In genomic region chr9:93467462-93467861, GRCh38 we compare ENCODE assay signal across 10 cellular contexts. TPM values are rescaled to one million over a fixed set of nuclear protein-coding genes. Genes with fewer than 3 reads are reported as not detected.
A peak's percentile ranks its signal among the peaks of the same experiment; 100 is the strongest.
DNase-seq lines count a peak whose midpoint lies in the region; ATAC-seq and TF ChIP-seq lines count a peak whose summit lies in the region.
"Had no signal": no experiment of that assay in that cellular context is flagged by ENCODE, and none has a peak within 500 bp of the region (broad histone marks: within the 10 kb centered on the region; RNA-seq: fewer than 3 reads in every experiment).

No MANE protein-coding gene starts in this region.

- DNase-seq in MCF 10A (ENCODE audit: unreplicated experiment) (no peak), breast epithelium (ENCODE audit: low spot score in 2 of 2) (no peak), PC-9 (no peak), epithelial cell of proximal tubule (ENCODE audit: low read depth) (no peak), transverse colon (peak; percentile 63), NCI-H446 treated with DMSO at 0.1 percent for 48 hours (lab: John Stamatoyannopoulos, UW) (no peak)
- DNase-seq: GOT3, NCI-H2081 treated with DMSO at 0.1 percent for 48 hours had no signal

- peaks cover 9% of the 10 kb centered on the region for H3F3A ChIP-seq in PC-9 (ENCODE audit: insufficient read depth, low read depth)

- TF ChIP-seq POLR2A in breast epithelium (IDR thresholded peaks at IDR 0.05) (no peak), transverse colon (IDR thresholded peaks at IDR 0.05) (no peak)

- no peaks in the 10 kb centered on the region for H3K9me3 Mint-ChIP-seq in MCF 10A (ENCODE audit: unreplicated experiment)

- H3K27ac ChIP-seq in breast epithelium (no peak overlapping the region), PC-9 (peak overlapping the region; percentile 9; the same call in 1 of the 2 replicates), transverse colon (peak overlapping the region; percentile 87 to 91 (median 88))

- whole genome bisulfite sequencing in transverse colon (ENCODE audit: low coverage in 1 of 2), 2 donors: 41 to 49% methylated on average over 3 of the region's 3 CpGs

- H3K9me2 ChIP-seq in PC-9 (ENCODE audit: insufficient read depth): no peaks in the 10 kb centered on the region

- H3K27ac Mint-ChIP-seq in MCF 10A (ENCODE audit: low read depth, unreplicated experiment): peak overlapping the region; percentile 78

- no peak for TF ChIP-seq EP300 in transverse colon (IDR thresholded peaks at IDR 0.05; ENCODE audit: low read depth)

- CTCF ChIA-PET in MCF 10A (lab: Yijun Ruan, JAX) (interaction anchor here (1.7 kb wide), 1 partner anchor 99 kb away, joined by 4 read pairs; no protein-coding TSS in a partner anchor), PC-9 (lab: Charles Lee) (no interaction called here)

- no peak for TF ChIP-seq CTCF in MCF 10A (IDR thresholded peaks at IDR 0.05; ENCODE audit: unreplicated experiment)
- TF ChIP-seq CTCF in breast epithelium (IDR thresholded peaks at IDR 0.05): no peak
- no peak for TF ChIP-seq CTCF in PC-9 (conservative IDR thresholded peaks at IDR 0.05)
- TF ChIP-seq CTCF in epithelial cell of proximal tubule (conservative IDR thresholded peaks at IDR 0.05; ENCODE audit: low read depth, low read length): no peak
- no peak for TF ChIP-seq CTCF in transverse colon (IDR thresholded peaks at IDR 0.05)

- H3K4me2 ChIP-seq in PC-9: peak overlapping the region; percentile 8; the same call in 1 of the 2 replicates

- H3K79me2 ChIP-seq in PC-9 (ENCODE audit: low read depth): peaks cover 100% of the 10 kb centered on the region

- in situ Hi-C loops in transverse colon (cut with MboI; ENCODE audit: low pct_ligation_motif_present in 1 of 4, low pct_unique_long_range_greater_than_20kb in 1 of 4, low sequenced_read_pairs in 3 of 4): no loop called here

- H3K9me3 ChIP-seq in breast epithelium: no peaks in the 10 kb centered on the region
- H3K9me3 ChIP-seq in PC-9 (ENCODE audit: insufficient read depth, low read depth): no peaks in the 10 kb centered on the region
- no peaks in the 10 kb centered on the region for H3K9me3 ChIP-seq in transverse colon

- H3K36me3 Mint-ChIP-seq in MCF 10A (ENCODE audit: insufficient read depth, unreplicated experiment): peaks cover 23% of the 10 kb centered on the region

- peaks cover 5% of the 10 kb centered on the region; the same call in 1 of the 2 replicates for H4K20me1 ChIP-seq in PC-9 (ENCODE audit: insufficient read depth)

- H3K4me3 ChIP-seq in breast epithelium: no peak overlapping the region
- no peak overlapping the region for H3K4me3 ChIP-seq in PC-9
- H3K4me3 ChIP-seq in epithelial cell of proximal tubule (ENCODE audit: low read depth, low read length): peak overlapping the region; percentile 27
- peak overlapping the region in 1 of 4 donors; percentile 35 for H3K4me3 ChIP-seq in transverse colon

- intact Hi-C loops in MCF 10A (cut with micrococcal nuclease): no loop called here
- intact Hi-C loops in breast epithelium (cut with DNase I; ENCODE audit: low total_unique reads): no loop called here
- intact Hi-C loops in PC-9 (cut with micrococcal nuclease; ENCODE audit: unreplicated experiment): no loop called here
- intact Hi-C loops in transverse colon (cut with DNase I; ENCODE audit: low total_unique reads): no loop called here

- H3K27me3 ChIP-seq in breast epithelium: no peaks in the 10 kb centered on the region
- H3K27me3 ChIP-seq in PC-9 (ENCODE audit: insufficient read depth, low read depth): no peaks in the 10 kb centered on the region
- no peaks in the 10 kb centered on the region for H3K27me3 ChIP-seq in transverse colon

- H3K4me3 Mint-ChIP-seq in MCF 10A (ENCODE audit: unreplicated experiment): peak overlapping the region; percentile 49

- no peak overlapping the region for H2AFZ ChIP-seq in PC-9

- H3K27me3 Mint-ChIP-seq in MCF 10A (ENCODE audit: insufficient read depth, unreplicated experiment): no peaks in the 10 kb centered on the region

- POLR2A ChIA-PET in MCF 10A (lab: Yijun Ruan, JAX): interaction anchor here (0.8 to 1.4 kb wide), 2 partner anchors 11 kb away, joined by 3 to 4 read pairs; no protein-coding TSS in a partner anchor
- POLR2A ChIA-PET in PC-9 (lab: Charles Lee; ENCODE audit: unreplicated experiment): interaction anchor here (0.7 kb wide), 1 partner anchor 1138 kb away, joined by 3 read pairs; no protein-coding TSS in a partner anchor

- H3K4me1 ChIP-seq in breast epithelium: peaks cover 0 to 26% of the 10 kb centered on the region in 2 donors
- peaks cover 21% of the 10 kb centered on the region for H3K4me1 ChIP-seq in PC-9 (replicated peaks; ENCODE audit: insufficient read depth)
- peaks cover 35 to 99% (median 74%) of the 10 kb centered on the region in 4 donors for H3K4me1 ChIP-seq in transverse colon

- BruUV-seq in MCF 10A (replicated peaks; lab: Mats Ljungman, UMichigan) (no TSS peak), PC-9 (replicated peaks; lab: Mats Ljungman, UMichigan) (no TSS peak)

- no peak for ATAC-seq in HG03378 (IDR thresholded peaks at IDR 0.05; ENCODE audit: unreplicated experiment)
- ATAC-seq in GM18498 (IDR thresholded peaks at IDR 0.05; ENCODE audit: unreplicated experiment): no peak

- peaks cover 50% of the 10 kb centered on the region for H3K4me1 Mint-ChIP-seq in MCF 10A (ENCODE audit: insufficient read depth, unreplicated experiment)

- no peaks in the 10 kb centered on the region for H3K36me3 ChIP-seq in breast epithelium
- H3K36me3 ChIP-seq in PC-9 (ENCODE audit: low read depth): peaks cover 21% of the 10 kb centered on the region
- peaks cover 0 to 1% (median 0%) of the 10 kb centered on the region in 4 donors for H3K36me3 ChIP-seq in transverse colon

RNA-seq across cellular contexts. Expression of gene FAM120AOS, which starts 14.1 kb away (rescaled TPM):
- total RNA-seq in MCF 10A (2022) (47.4 and 50.1 TPM in 2 replicates), breast epithelium (10 to 100 TPM; 60.3 to 70.4 (median 62.9) TPM), PC-9 (2021) (27.8 and 34.6 TPM in 2 replicates), epithelial cell of proximal tubule (31.4 and 38.6 TPM in 2 replicates), transverse colon (100 to 1,000 TPM in 1 of 4 donors, 10 to 100 TPM in 3; 68.9 to 108 (median 86.4) TPM)

RNA-seq across cellular contexts. Expression of gene FAM120A, which starts 16.0 kb away (rescaled TPM):
- total RNA-seq in MCF 10A (2022) (152 and 162 TPM in 2 replicates), breast epithelium (100 to 1,000 TPM in 1 of 3 donors, 10 to 100 TPM in 2; 71.0 to 103 (median 89.6) TPM), PC-9 (2021) (141 and 171 TPM in 2 replicates), epithelial cell of proximal tubule (68.6 and 71.0 TPM in 2 replicates), transverse colon (100 to 1,000 TPM; 122 to 244 (median 180) TPM)

Comparison
In these comparisons a context has a peak if more than half of its experiments do, and no peak if none do; other contexts are left out.
1. H3K27ac ChIP-seq: peak in PC-9 (single experiment) and transverse colon (4 of 4); none in breast epithelium (0 of 2).